In the genomic region with DNA sequence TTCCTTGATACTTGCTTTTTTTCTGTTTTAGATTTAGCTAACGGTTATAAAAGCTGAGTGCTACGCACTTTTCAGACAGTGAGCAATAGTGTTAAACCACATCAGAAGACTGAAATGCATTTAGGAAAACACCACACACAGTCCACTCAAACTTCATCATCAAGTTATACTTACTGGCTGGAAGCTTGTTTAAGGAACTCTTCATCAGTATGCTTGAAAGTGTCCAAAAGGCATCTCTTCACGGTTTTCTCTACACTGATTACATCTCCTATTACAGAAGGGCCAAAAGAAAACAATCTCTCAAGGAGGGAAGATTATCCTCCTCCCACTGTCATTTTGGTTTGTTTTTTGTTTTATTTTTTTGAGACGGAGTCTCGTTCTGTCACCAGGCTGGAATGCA, we compare ENCODE assay signal across 17 cellular contexts. TPM values are rescaled to one million over a fixed set of nuclear protein-coding genes. Genes with fewer than 3 reads are reported as not detected.
"Had no signal": no experiment of that assay in that cellular context is flagged by ENCODE, and none has a peak within 500 bp of the region (broad histone marks: within the 10 kb centered on the region; RNA-seq: fewer than 3 reads in every experiment).

No MANE protein-coding gene starts in this region.

- H3K9me3 ChIP-seq: heart left ventricle, lower lobe of right lung, ovary, right lobe of liver, tibial artery had no signal

- H3K4me3 ChIP-seq: coronary artery, heart left ventricle, lower lobe of right lung, neural progenitor cell, ovary, right lobe of liver, tibial artery had no signal

- H3K27ac ChIP-seq: coronary artery, heart left ventricle, lower lobe of right lung, neural progenitor cell, ovary, right lobe of liver, tibial artery had no signal

- H3K4me3 Mint-ChIP-seq: activated CD4-positive, alpha-beta T cell treated with anti-CD3 and anti-CD28 coated beads, Interleukin-2, amount 10 ng/mL, durations not matched to agents 24 days and 14 days; mesothelial cell of epicardium; neural progenitor cell; WTC11 had no signal

- DNase-seq: activated CD4-positive, alpha-beta T cell treated with anti-CD3 and anti-CD28 coated beads, Interleukin-2, amount 10 ng/mL, durations not matched to agents 24 days and 14 days; activated naive CD4-positive, alpha-beta T cell treated with Interleukin-2 at 50 U/mL for 16 hours; caudate nucleus; effector CD4-positive, alpha-beta T cell; heart left ventricle; left cardiac atrium; lower lobe of right lung; ovary; right lobe of liver; SIG-M5; tibial artery had no signal

- ATAC-seq: heart left ventricle, left cardiac atrium, lower lobe of right lung, right lobe of liver, WTC11 had no signal

- H3K4me1 Mint-ChIP-seq: mesothelial cell of epicardium, WTC11 had no signal

- H3K36me3 ChIP-seq: ovary had no signal

- H3K27me3 ChIP-seq: heart left ventricle, neural progenitor cell, ovary, right lobe of liver, tibial artery had no signal

- H3K27ac Mint-ChIP-seq: activated CD4-positive, alpha-beta T cell treated with anti-CD3 and anti-CD28 coated beads, Interleukin-2, amount 10 ng/mL, durations not matched to agents 24 days and 14 days; mesothelial cell of epicardium; neural progenitor cell; WTC11 had no signal

- H3K9me3 Mint-ChIP-seq: activated CD4-positive, alpha-beta T cell treated with anti-CD3 and anti-CD28 coated beads, Interleukin-2, amount 10 ng/mL, durations not matched to agents 24 days and 14 days; mesothelial cell of epicardium; neural progenitor cell; WTC11 had no signal

- H3K27me3 Mint-ChIP-seq: activated CD4-positive, alpha-beta T cell treated with anti-CD3 and anti-CD28 coated beads, Interleukin-2, amount 10 ng/mL, durations not matched to agents 24 days and 14 days had no signal

- H3K4me1 ChIP-seq: lower lobe of right lung, neural progenitor cell, right lobe of liver, tibial artery had no signal

RNA-seq across cellular contexts. Expression of gene ERFE, which starts 25.1 kb away (rescaled TPM):
- total RNA-seq: lower lobe of right lung had no signal

RNA-seq across cellular contexts. Expression of gene KLHL30, which starts 45.4 kb away (rescaled TPM):
- total RNA-seq: activated CD4-positive, alpha-beta T cell treated with anti-CD3 and anti-CD28 coated beads, Interleukin-2, amount 10 ng/mL, durations not matched to agents 24 days and 14 days; pulmonary artery endothelial cell; T-helper 2 cell treated with Interferon-gamma antibody and Interleukin-4, amounts not matched to agents 100 ng/mL and 5 ng/mL, for 36 hours; WTC11 had no signal
